In genomic region chr10:128087884-128088695, GRCh38 we compare ENCODE assay signal across 13 cellular contexts. TPM values are rescaled to one million over a fixed set of nuclear protein-coding genes. Genes with fewer than 3 reads are reported as not detected.
DNase-seq lines count a peak whose midpoint lies in the region; ATAC-seq and TF ChIP-seq lines count a peak whose summit lies in the region.
"Had no signal": no experiment of that assay in that cellular context is flagged by ENCODE, and none has a peak within 500 bp of the region (broad histone marks: within the 10 kb centered on the region; RNA-seq: fewer than 3 reads in every experiment).

No MANE protein-coding gene starts in this region.

- in situ Hi-C loops in Panc1 (cut with HindIII; ENCODE audit: low pct_unique_long_range_greater_than_20kb, low sequenced_read_pairs), result no loop called here

- H3K27ac ChIP-seq in Panc1 (ENCODE audit: low read length) (no peak overlapping the region), foreskin keratinocyte (no peak overlapping the region), Peyer's patch (no peak overlapping the region)
- H3K27ac ChIP-seq: GM23248 had no signal

- H3K36me3 ChIP-seq in Panc1 (ENCODE audit: control insufficient read depth, insufficient read depth, low read length) (no peaks in the 10 kb centered on the region), Peyer's patch (peaks cover 0 to 11% (median 0%) of the 10 kb centered on the region in 3 donors)

- intact Hi-C loops in Panc1 (cut with micrococcal nuclease; ENCODE audit: unreplicated experiment), result no loop called here

- H3K4me1 ChIP-seq in Panc1 (ENCODE audit: control insufficient read depth, insufficient read depth, low read length), result no peaks in the 10 kb centered on the region
- no peaks in the 10 kb centered on the region for H3K4me1 ChIP-seq in foreskin keratinocyte
- no peaks in the 10 kb centered on the region for H3K4me1 ChIP-seq in Peyer's patch

- POLR2A ChIA-PET in activated naive CD8-positive, alpha-beta T cell treated with anti-CD3 and anti-CD28 coated beads, Interleukin-2, amount 10 ng/mL, durations not matched to agents 7 days and 5 days (lab: Charles Lee), result interaction anchor here (0.6 to 2.1 kb wide), 2 partner anchors 38 to 974 kb away, joined by 3 to 9 read pairs; partner anchors contain the start of gene MKI67
- POLR2A ChIA-PET in Panc1 (lab: Charles Lee), result no interaction called here

- H3K9me3 ChIP-seq in Panc1 (ENCODE audit: control insufficient read depth, insufficient read depth, low read depth, low read length) (no peaks in the 10 kb centered on the region), Peyer's patch (no peaks in the 10 kb centered on the region)

- H3K27ac Mint-ChIP-seq in activated naive CD8-positive, alpha-beta T cell treated with anti-CD3 and anti-CD28 coated beads, Interleukin-2, amount 10 ng/mL, durations not matched to agents 7 days and 5 days, result no peak overlapping the region
- no peak overlapping the region for H3K27ac Mint-ChIP-seq in activated naive CD8-positive, alpha-beta T cell treated with anti-CD3 and anti-CD28 coated beads for 36 hours

- no peak; the same call in 1 of the 2 replicates for TF ChIP-seq CTCF in Panc1 (IDR thresholded peaks at IDR 0.05)
- peak; percentile 40 for TF ChIP-seq CTCF in foreskin keratinocyte (conservative IDR thresholded peaks at IDR 0.05)
- no peak for TF ChIP-seq CTCF in Peyer's patch (IDR thresholded peaks at IDR 0.05)

- H3K9me3 Mint-ChIP-seq in activated naive CD8-positive, alpha-beta T cell treated with anti-CD3 and anti-CD28 coated beads, Interleukin-2, amount 10 ng/mL, durations not matched to agents 7 days and 5 days, result no peaks in the 10 kb centered on the region
- no peaks in the 10 kb centered on the region for H3K9me3 Mint-ChIP-seq in activated naive CD8-positive, alpha-beta T cell treated with anti-CD3 and anti-CD28 coated beads for 36 hours
- H3K9me3 Mint-ChIP-seq: CD4-positive, alpha-beta memory T cell had no signal

- peaks cover 2% of the 10 kb centered on the region for H3K27me3 Mint-ChIP-seq in activated naive CD8-positive, alpha-beta T cell treated with anti-CD3 and anti-CD28 coated beads, Interleukin-2, amount 10 ng/mL, durations not matched to agents 7 days and 5 days
- H3K27me3 Mint-ChIP-seq in activated naive CD8-positive, alpha-beta T cell treated with anti-CD3 and anti-CD28 coated beads for 36 hours, result peaks cover 3% of the 10 kb centered on the region
- H3K27me3 Mint-ChIP-seq: CD4-positive, alpha-beta memory T cell had no signal

- no peak for TF ChIP-seq POLR2A in Peyer's patch (IDR thresholded peaks at IDR 0.05)

- H3K4me3 ChIP-seq in Panc1 (ENCODE audit: low read depth in 2 of 2, low read length in 2 of 2) (no peak overlapping the region), Peyer's patch (no peak overlapping the region)
- H3K4me3 ChIP-seq: GM23248 had no signal

- no peak for DNase-seq in activated naive CD8-positive, alpha-beta T cell treated with anti-CD3 and anti-CD28 coated beads, Interleukin-2, amount 10 ng/mL, durations not matched to agents 7 days and 5 days
- DNase-seq in activated naive CD8-positive, alpha-beta T cell treated with anti-CD3 and anti-CD28 coated beads for 36 hours, result no peak
- DNase-seq in Panc1 (ENCODE audit: low read depth, low spot score) (no peak), foreskin keratinocyte (no peak), retina (no peak), Peyer's patch (no peak)
- DNase-seq in effector CD8-positive, alpha-beta T cell (lab: John Stamatoyannopoulos, UW), result no peak
- DNase-seq: activated gamma-delta T cell treated with Interleukin-2 at 50 U/mL for 16 hours; CD4-positive, alpha-beta memory T cell; GM23248; NCI-H2029 treated with DMSO at 0.1 percent for 48 hours; posterior cingulate gyrus had no signal

- CTCF ChIA-PET in Panc1 (lab: Charles Lee), result no interaction called here

- H3K27me3 ChIP-seq in Panc1 (ENCODE audit: control insufficient read depth, insufficient read depth, low read length) (no peaks in the 10 kb centered on the region), foreskin keratinocyte (no peaks in the 10 kb centered on the region), Peyer's patch (no peaks in the 10 kb centered on the region)

- BruUV-seq in Panc1 (replicated peaks; lab: Mats Ljungman, UMichigan), result no TSS peak

- H3K36me3 Mint-ChIP-seq in activated naive CD8-positive, alpha-beta T cell treated with anti-CD3 and anti-CD28 coated beads, Interleukin-2, amount 10 ng/mL, durations not matched to agents 7 days and 5 days, result no peaks in the 10 kb centered on the region
- H3K36me3 Mint-ChIP-seq in activated naive CD8-positive, alpha-beta T cell treated with anti-CD3 and anti-CD28 coated beads for 36 hours, result peaks cover 2% of the 10 kb centered on the region

- peak; percentile 51 for ATAC-seq in activated naive CD8-positive, alpha-beta T cell treated with anti-CD3 and anti-CD28 coated beads, Interleukin-2, amount 10 ng/mL, durations not matched to agents 7 days and 5 days (ENCODE audit: low read depth)
- peak; percentile 68; the same call in 1 of the 2 replicates for ATAC-seq in Panc1
- ATAC-seq in foreskin keratinocyte, result peak; percentile 73
- ATAC-seq in HG03095 (IDR thresholded peaks at IDR 0.05; ENCODE audit: unreplicated experiment), result no peak

- no peak overlapping the region for H3K4me3 Mint-ChIP-seq in activated naive CD8-positive, alpha-beta T cell treated with anti-CD3 and anti-CD28 coated beads, Interleukin-2, amount 10 ng/mL, durations not matched to agents 7 days and 5 days
- H3K4me3 Mint-ChIP-seq in activated naive CD8-positive, alpha-beta T cell treated with anti-CD3 and anti-CD28 coated beads for 36 hours, result no peak overlapping the region
- H3K4me3 Mint-ChIP-seq: CD4-positive, alpha-beta memory T cell had no signal

- peaks cover 8% of the 10 kb centered on the region for H3K4me1 Mint-ChIP-seq in activated naive CD8-positive, alpha-beta T cell treated with anti-CD3 and anti-CD28 coated beads, Interleukin-2, amount 10 ng/mL, durations not matched to agents 7 days and 5 days
- H3K4me1 Mint-ChIP-seq in activated naive CD8-positive, alpha-beta T cell treated with anti-CD3 and anti-CD28 coated beads for 36 hours, result peaks cover 3% of the 10 kb centered on the region

RNA-seq across cellular contexts. Expression of gene MKI67, which starts 38.1 kb away (rescaled TPM):
- total RNA-seq in activated naive CD8-positive, alpha-beta T cell treated with anti-CD3 and anti-CD28 coated beads, Interleukin-2, amount 10 ng/mL, durations not matched to agents 7 days and 5 days, result 100 to 1,000 TPM; 256 to 280 TPM
- 100 to 1,000 TPM; 196 to 210 TPM for total RNA-seq in activated naive CD8-positive, alpha-beta T cell treated with anti-CD3 and anti-CD28 coated beads for 36 hours
- 151 TPM for total RNA-seq in Panc1 (2021; ENCODE audit: unreplicated experiment)
- 33.8 TPM for polyA plus RNA-seq in Panc1 (2012; ENCODE audit: insufficient read length)
- 72.8 and 102 TPM in 2 replicates for total RNA-seq in foreskin keratinocyte
- 11.9 and 17.4 TPM in 2 replicates for polyA plus RNA-seq in foreskin keratinocyte
- total RNA-seq in Peyer's patch, result 10 to 100 TPM; 11.9 to 74.3 (median 18.9) TPM
